10 cellular contexts compared by ENCODE assay signal in genomic region chr9:21160178-21160577, GRCh38. TPM values are rescaled to one million over a fixed set of nuclear protein-coding genes. Genes with fewer than 3 reads are reported as not detected.
A peak's percentile ranks its signal among the peaks of the same experiment; 100 is the strongest.
DNase-seq lines count a peak whose midpoint lies in the region; ATAC-seq and TF ChIP-seq lines count a peak whose summit lies in the region.
"Had no signal": no experiment of that assay in that cellular context is flagged by ENCODE, and none has a peak within 500 bp of the region (broad histone marks: within the 10 kb centered on the region; RNA-seq: fewer than 3 reads in every experiment).

No MANE protein-coding gene starts in this region.

- no peak for TF ChIP-seq CTCF in GM12865 (IDR thresholded peaks at IDR 0.05; ENCODE audit: insufficient read depth, low read depth, low read length, missing control alignments)
- TF ChIP-seq CTCF in fibroblast of mammary gland (conservative IDR thresholded peaks at IDR 0.05; ENCODE audit: control insufficient read depth, insufficient read depth, low read depth, low read length) = no peak
- TF ChIP-seq CTCF in colonic mucosa (IDR thresholded peaks at IDR 0.05) = no peak

- H3K4me3 ChIP-seq in GM12865 (ENCODE audit: low read depth, low read length) = no peak overlapping the region
- no peak overlapping the region for H3K4me3 ChIP-seq in fibroblast of mammary gland (ENCODE audit: control insufficient read depth, low read depth, low read length)
- H3K4me3 ChIP-seq in colonic mucosa = no peak overlapping the region

- no peaks in the 10 kb centered on the region for H3K9me3 ChIP-seq in colonic mucosa

- no peak overlapping the region for H3K27ac ChIP-seq in colonic mucosa

- H3K27me3 ChIP-seq in colonic mucosa = no peaks in the 10 kb centered on the region

- no peaks in the 10 kb centered on the region for H3K4me1 ChIP-seq in colonic mucosa

- DNase-seq in GM12865 (ENCODE audit: low read depth) = peak; percentile 75
- DNase-seq in LHCN-M2 (ENCODE audit: low read depth) = peak; percentile 59
- peak; percentile 0 for DNase-seq in fibroblast of mammary gland (ENCODE audit: low read depth)
- no peak for DNase-seq in GM19238 (ENCODE audit: insufficient read length, low spot score)
- no peak for DNase-seq in colonic mucosa
- DNase-seq in NCI-H510A treated with DMSO at 0.1 percent for 48 hours (lab: John Stamatoyannopoulos, UW) = no peak

- ATAC-seq in GM21529 (IDR thresholded peaks at IDR 0.05; ENCODE audit: unreplicated experiment) (peak; percentile 96), esophagus mucosa (no peak)
- ATAC-seq: HCT116 had no signal

- no peak overlapping the region for H3K9ac ChIP-seq in colonic mucosa (ENCODE audit: low read depth in 2 of 2, low read length in 2 of 2)

- H3K36me3 ChIP-seq in colonic mucosa = no peaks in the 10 kb centered on the region

- intact Hi-C loops in colonic mucosa (cut with DNase I) = no loop called here

RNA-seq across cellular contexts. Expression of gene IFNA21, which starts 6.3 kb away (rescaled TPM):
- total RNA-seq in LHCN-M2 (2014; rRNA removed) (not detected in 2 replicates), colonic mucosa (not detected), esophagus mucosa (not detected)
- not detected for polyA plus RNA-seq in LHCN-M2 (2012)
- polyA plus RNA-seq: adipose tissue had no signal

RNA-seq across cellular contexts. Expression of gene IFNW1, which starts 18.5 kb away (rescaled TPM):
- total RNA-seq in LHCN-M2 (2014; rRNA removed) = not detected in 2 replicates
- polyA plus RNA-seq in LHCN-M2 (2012) = not detected
- not detected for total RNA-seq in colonic mucosa
- not detected for total RNA-seq in esophagus mucosa
- polyA plus RNA-seq: adipose tissue had no signal

RNA-seq across cellular contexts. Expression of gene IFNA4, which starts 27.2 kb away (rescaled TPM):
- total RNA-seq in LHCN-M2 (2014; rRNA removed) = not detected in 2 replicates
- polyA plus RNA-seq in LHCN-M2 (2012) = not detected
- not detected for total RNA-seq in colonic mucosa
- not detected for total RNA-seq in esophagus mucosa
- polyA plus RNA-seq: adipose tissue had no signal

RNA-seq across cellular contexts. Expression of gene IFNA7, which starts 41.8 kb away (rescaled TPM):
- total RNA-seq in LHCN-M2 (2014; rRNA removed) = not detected in 2 replicates
- polyA plus RNA-seq in LHCN-M2 (2012) = not detected
- not detected for total RNA-seq in colonic mucosa
- total RNA-seq in esophagus mucosa = not detected
- polyA plus RNA-seq: adipose tissue had no signal

RNA-seq across cellular contexts. Expression of gene IFNA10, which starts 46.8 kb away (rescaled TPM):
- not detected in 2 replicates for total RNA-seq in LHCN-M2 (2014; rRNA removed)
- polyA plus RNA-seq in LHCN-M2 (2012) = not detected
- not detected for total RNA-seq in colonic mucosa
- total RNA-seq in esophagus mucosa = not detected
- polyA plus RNA-seq: adipose tissue had no signal

Comparison
In these comparisons a context has a peak if more than half of its experiments do, and no peak if none do; other contexts are left out.
1. DNase-seq: peak in GM12865 (single experiment), LHCN-M2 (single experiment) and fibroblast of mammary gland (single experiment); none in GM19238 (single experiment), colonic mucosa (single experiment) and NCI-H510A treated with DMSO at 0.1 percent for 48 hours (single experiment).